ENCODE assay signal across 1 cellular context in genomic region chr11:124570160-124570559, GRCh38.
TF ChIP-seq lines count a peak whose summit lies in the region.

No MANE protein-coding gene starts in this region.

TF ChIP-seq in GM23338, 12 proteins besides CTCF, POLR2A, EP300 and RAD21 (continued from another document):
- TF ChIP-seq ZNF114 (CRISPR knock-in tag; IDR thresholded peaks at IDR 0.05), result no peak
- no peak for TF ChIP-seq ZNF331 (CRISPR knock-in tag; IDR thresholded peaks at IDR 0.05; ENCODE audit: low read depth)
- TF ChIP-seq CREB1 (CRISPR knock-in tag; IDR thresholded peaks at IDR 0.05; ENCODE audit: low read depth), result no peak
- no peak for TF ChIP-seq STAT1 (IDR thresholded peaks at IDR 0.05; ENCODE audit: unreplicated experiment)
- TF ChIP-seq NANOG (IDR thresholded peaks at IDR 0.05; ENCODE audit: borderline replicate concordance), result no peak
- no peak for TF ChIP-seq EZH2 (IDR thresholded peaks at IDR 0.05; ENCODE audit: low read depth, unreplicated experiment)
- no peak for TF ChIP-seq JUNB (IDR thresholded peaks at IDR 0.05; ENCODE audit: unreplicated experiment)
